ENCODE assay signal across 18 cellular contexts in genomic region chr12:87231818-87232217, GRCh38.
"Had no signal": no experiment of that assay in that cellular context is flagged by ENCODE, and none has a peak within 500 bp of the region (broad histone marks: within the 10 kb centered on the region; RNA-seq: fewer than 3 reads in every experiment).

No MANE protein-coding gene starts in this region.

- DNase-seq: cortex of kidney; dorsolateral prefrontal cortex; effector CD8-positive, alpha-beta T cell; foreskin melanocyte; head of caudate nucleus; kidney glomerular epithelial cell; natural killer cell; posterior cingulate gyrus; stimulated activated CD4-positive, alpha-beta T cell treated with anti-CD3 and anti-CD28 coated beads, Interleukin-2, amount 100 ng/mL, for 24 hours; stimulated activated CD4-positive, alpha-beta T cell treated with anti-CD3 and anti-CD28 coated beads, Interleukin-4, amount 100 ng/mL, for 4 hours; stimulated activated naive B cell treated with anti-CD40 and anti-IgM and Interleukin-4, amounts not matched to agents 10 μg/mL and 1 μg/mL and 100 μg/mL, for 72 hours; stimulated activated naive CD8-positive, alpha-beta T cell treated with anti-CD3 and anti-CD28 coated beads, Interleukin-15, amount 100 ng/mL, for 72 hours; testis had no signal

- H3K4me1 ChIP-seq: esophagus muscularis mucosa, testis, tibial nerve had no signal

- H3K9me3 ChIP-seq: esophagus muscularis mucosa, testis, tibial nerve had no signal

- H3K27ac ChIP-seq: dorsolateral prefrontal cortex, epithelial cell of prostate, esophagus muscularis mucosa, hepatocyte, testis, tibial nerve had no signal

- H3K4me3 ChIP-seq: dorsolateral prefrontal cortex, esophagus muscularis mucosa, hepatocyte, testis, tibial nerve had no signal

- H3K36me3 ChIP-seq: esophagus muscularis mucosa, tibial nerve had no signal

- ATAC-seq: natural killer cell; sciatic nerve; stimulated activated naive B cell treated with anti-CD40 and anti-IgM and Interleukin-4, amounts not matched to agents 10 μg/mL and 1 μg/mL and 100 μg/mL, for 72 hours; stimulated activated naive CD8-positive, alpha-beta T cell treated with anti-CD3 and anti-CD28 coated beads, Interleukin-15, amount 100 ng/mL, for 72 hours had no signal

- H2AFZ ChIP-seq: hepatocyte had no signal

- H3K27me3 ChIP-seq: dorsolateral prefrontal cortex, esophagus muscularis mucosa, hepatocyte, testis, tibial nerve had no signal

- H3K4me2 ChIP-seq: hepatocyte had no signal
